ENCODE assay signal across 8 cellular contexts in the genomic region with DNA sequence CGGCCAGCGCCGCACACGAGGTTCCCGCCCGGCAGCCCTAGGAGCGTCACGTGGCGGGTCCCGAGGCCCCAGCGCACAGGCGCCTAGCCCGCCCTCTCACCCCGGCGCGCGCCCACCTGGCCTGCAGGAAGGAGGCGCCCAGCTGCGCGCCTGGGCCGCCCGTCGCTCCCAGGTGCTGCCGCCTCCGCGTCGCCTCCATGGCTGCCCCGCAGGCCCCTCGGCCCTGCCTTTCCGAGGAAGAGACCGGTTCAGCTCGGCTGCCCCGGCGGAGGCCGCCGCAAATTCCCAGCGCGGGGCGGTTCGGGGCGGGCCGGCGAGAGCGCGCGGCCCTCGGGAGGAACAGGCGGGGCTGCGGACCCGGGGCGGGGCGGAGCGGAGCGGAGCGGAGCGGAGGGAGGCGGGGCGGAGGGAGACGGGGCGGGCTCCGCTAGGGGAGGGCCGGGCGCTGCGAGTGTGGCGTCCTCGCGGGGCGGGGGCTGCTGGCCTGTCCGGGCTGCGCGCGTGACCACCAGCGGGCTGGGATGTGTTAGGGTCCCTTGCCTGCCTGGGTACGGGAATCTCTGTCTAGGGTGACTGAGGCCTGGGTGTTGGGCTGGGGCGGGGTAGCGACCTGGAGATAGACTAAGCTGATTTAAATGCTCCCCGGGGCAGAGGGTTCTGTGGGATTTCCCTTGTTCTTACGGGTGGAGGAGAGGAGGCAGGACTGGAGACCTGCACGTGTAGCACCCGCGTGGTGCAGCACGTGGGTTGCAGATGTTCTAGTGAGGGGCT. TPM values are rescaled to one million over a fixed set of nuclear protein-coding genes. Genes with fewer than 3 reads are reported as not detected.
DNase-seq lines count a peak whose midpoint lies in the region; ATAC-seq and TF ChIP-seq lines count a peak whose summit lies in the region.

TSS of gene CLN6 (minus strand) at position 343 of the 771 bp plus-strand sequence. CDS start at position 199, 144 bp downstream.

- H3K36me3 ChIP-seq in rectal smooth muscle tissue (ENCODE audit: control insufficient read depth, insufficient read depth, low read length) = no peaks in the 10 kb centered on the region
- H3K36me3 ChIP-seq in uterus = no peaks in the 10 kb centered on the region

- under 1% methylated on average over 82 of the region's 82 CpGs for WGBS in right cardiac atrium

- TF ChIP-seq CTCF in uterus (IDR thresholded peaks at IDR 0.05) = peak in 1 of 4 experiments; percentile 18

- H3K27me3 ChIP-seq in right cardiac atrium (ENCODE audit: control insufficient read depth, insufficient read depth) (no peaks in the 10 kb centered on the region), rectal smooth muscle tissue (ENCODE audit: control insufficient read depth, insufficient read depth, low read length) (no peaks in the 10 kb centered on the region), uterus (no peaks in the 10 kb centered on the region)

- TF ChIP-seq POLR2A in uterus (IDR thresholded peaks at IDR 0.05) = peak in 1 of 2 donors; percentile 58

- H3K4me1 ChIP-seq in right cardiac atrium (ENCODE audit: control insufficient read depth, insufficient read depth, low read length) (no peaks in the 10 kb centered on the region), rectal smooth muscle tissue (ENCODE audit: control insufficient read depth, insufficient read depth, low read length) (peaks cover 13% of the 10 kb centered on the region), uterus (peaks cover 0 to 5% of the 10 kb centered on the region in 2 donors)

- DNase-seq in NCI-H146 (lab: John Stamatoyannopoulos, UW) = peak; percentile 83
- peak in 55 of 58 donors; percentile 10 to 92 (median 80) for DNase-seq in anterior cingulate cortex (lab: John Stamatoyannopoulos, UW)
- peak; percentile 83 to 93 (median 93) for DNase-seq in right cardiac atrium
- DNase-seq in uterus = peak; percentile 77 to 80

- ATAC-seq in GM18498 (IDR thresholded peaks at IDR 0.05; ENCODE audit: unreplicated experiment) (peak; percentile 78), HG02798 (IDR thresholded peaks at IDR 0.05; ENCODE audit: poor library complexity, unreplicated experiment) (peak; percentile 84), right cardiac atrium (peak; percentile 96 to 97)

- H3K9me3 ChIP-seq in right cardiac atrium (ENCODE audit: control insufficient read depth, low read length) (no peaks in the 10 kb centered on the region), uterus (no peaks in the 10 kb centered on the region)

- intact Hi-C loops in T-helper 2 cell treated with Interferon-gamma antibody and Interleukin-4, amounts not matched to agents 100 ng/mL and 5 ng/mL, for 36 hours (cut with micrococcal nuclease) = loop anchor here (1.0 to 2.0 kb wide), 3 partner anchors 19 to 175 kb away; partner anchors contain the start of gene PIAS1
- intact Hi-C loops in right cardiac atrium (cut with DNase I) = no loop called here
- intact Hi-C loops in uterus (cut with DNase I; ENCODE audit: low total_unique reads) = no loop called here

- H3K9ac ChIP-seq in rectal smooth muscle tissue (ENCODE audit: low read length) = no peak within 1 kb of the TSS

- H3K27ac ChIP-seq in right cardiac atrium (ENCODE audit: low read length) (peak within 1 kb of the TSS; percentile 34), rectal smooth muscle tissue (ENCODE audit: low read depth, low read length) (peak within 1 kb of the TSS; percentile 77), uterus (peak within 1 kb of the TSS; percentile 71 to 86)

- H3K4me3 ChIP-seq in right cardiac atrium (ENCODE audit: low read length) (peak within 1 kb of the TSS; percentile 74), rectal smooth muscle tissue (ENCODE audit: low read length) (peak within 1 kb of the TSS; percentile 76), uterus (peak within 1 kb of the TSS; percentile 74 to 90)

RNA-seq across cellular contexts. Expression of gene CLN6, which starts in this region (rescaled TPM):
- total RNA-seq in T-helper 2 cell treated with Interferon-gamma antibody and Interleukin-4, amounts not matched to agents 100 ng/mL and 5 ng/mL, for 36 hours = 80.1 and 80.4 TPM in 2 replicates
- total RNA-seq in right cardiac atrium (1 to 10 TPM; 7.0 to 8.9 (median 7.7) TPM), uterus (10 to 100 TPM in 2 of 4 donors, 1 to 10 TPM in 2; 1.8 to 34.0 (median 13.1) TPM)
- polyA plus RNA-seq in right cardiac atrium = 6.8 TPM

Comparison
In these comparisons a context has a peak if more than half of its experiments do, and no peak if none do; other contexts are left out.
1. Peak in every context shown above with its lines: DNase-seq, ATAC-seq, H3K4me3 ChIP-seq and H3K27ac ChIP-seq.